ENCODE assay signal across 25 cellular contexts in genomic region chr2:159758239-159758638, GRCh38. TPM values are rescaled to one million over a fixed set of nuclear protein-coding genes. Genes with fewer than 3 reads are reported as not detected.
DNase-seq lines count a peak whose midpoint lies in the region; ATAC-seq and TF ChIP-seq lines count a peak whose summit lies in the region.
"Had no signal": no experiment of that assay in that cellular context is flagged by ENCODE, and none has a peak within 500 bp of the region (broad histone marks: within the 10 kb centered on the region; RNA-seq: fewer than 3 reads in every experiment).

No MANE protein-coding gene starts in this region.

- H3K36me3 ChIP-seq in smooth muscle cell (ENCODE audit: low read depth) (peaks cover 41% of the 10 kb centered on the region), MM.1S (replicated peaks; ENCODE audit: insufficient read depth, low read length) (peaks cover 11% of the 10 kb centered on the region; the same call in 1 of the 2 replicates), SJCRH30 (peaks cover 91% of the 10 kb centered on the region)
- H3K36me3 ChIP-seq: breast epithelium had no signal

- H3K9ac ChIP-seq in smooth muscle cell (ENCODE audit: low read depth) (no peak overlapping the region), MM.1S (ENCODE audit: low read length) (no peak overlapping the region)
- H3K9ac ChIP-seq: SK-N-SH had no signal

- H3K79me2 ChIP-seq in smooth muscle cell (ENCODE audit: low read depth) (peaks cover 77% of the 10 kb centered on the region), MM.1S (ENCODE audit: low read length) (peaks cover 46% of the 10 kb centered on the region)

- H3K4me3 Mint-ChIP-seq in activated CD8-positive, alpha-beta memory T cell treated with anti-CD3 and anti-CD28 coated beads, Interleukin-2, amount 10 ng/mL, durations not matched to agents 7 days and 5 days = no peak overlapping the region
- H3K4me3 Mint-ChIP-seq in T-cell = no peak overlapping the region
- H3K4me3 Mint-ChIP-seq: B cell; endodermal cell; T-helper 2 cell treated with Interferon-gamma antibody and Interleukin-4, amounts not matched to agents 5 μg/mL and 100 μg/mL, for 36 hours had no signal

- H3K27me3 ChIP-seq in smooth muscle cell (ENCODE audit: low read depth) (no peaks in the 10 kb centered on the region), MM.1S (replicated peaks; ENCODE audit: insufficient read depth, low read length) (no peaks in the 10 kb centered on the region), SJCRH30 (no peaks in the 10 kb centered on the region)
- H3K27me3 ChIP-seq: breast epithelium had no signal

- CTCF ChIA-PET in activated CD8-positive, alpha-beta memory T cell treated with anti-CD3 and anti-CD28 coated beads, Interleukin-2, amount 10 ng/mL, durations not matched to agents 7 days and 5 days (lab: Charles Lee) = no interaction called here
- CTCF ChIA-PET in T-cell (lab: Charles Lee) = no interaction called here

- no peaks in the 10 kb centered on the region for H3K27me3 Mint-ChIP-seq in activated CD8-positive, alpha-beta memory T cell treated with anti-CD3 and anti-CD28 coated beads, Interleukin-2, amount 10 ng/mL, durations not matched to agents 7 days and 5 days
- no peaks in the 10 kb centered on the region for H3K27me3 Mint-ChIP-seq in T-cell
- H3K27me3 Mint-ChIP-seq: B cell had no signal

- no peaks in the 10 kb centered on the region for H3K4me1 Mint-ChIP-seq in activated CD8-positive, alpha-beta memory T cell treated with anti-CD3 and anti-CD28 coated beads, Interleukin-2, amount 10 ng/mL, durations not matched to agents 7 days and 5 days
- H3K4me1 Mint-ChIP-seq in T-cell = peaks cover 6 to 16% (median 15%) of the 10 kb centered on the region in 3 donors
- H3K4me1 Mint-ChIP-seq: B cell had no signal

- no peaks in the 10 kb centered on the region for H3K9me3 ChIP-seq in smooth muscle cell (replicated peaks; ENCODE audit: low read depth)
- no peaks in the 10 kb centered on the region for H3K9me3 ChIP-seq in MM.1S (replicated peaks; ENCODE audit: insufficient read depth, low read length)
- H3K9me3 ChIP-seq in SJCRH30 (replicated peaks) = no peaks in the 10 kb centered on the region
- H3K9me3 ChIP-seq: breast epithelium, HAP-1, SK-N-SH had no signal

- no peaks in the 10 kb centered on the region for H3F3A ChIP-seq in smooth muscle cell (ENCODE audit: low read depth)
- H3F3A ChIP-seq in MM.1S (ENCODE audit: insufficient read depth, low read length) = 0 out of 2 replicates have a peak, but pooled peaks cover 2% of the 10 kb centered on the region

- no peaks in the 10 kb centered on the region for H3K9me3 Mint-ChIP-seq in activated CD8-positive, alpha-beta memory T cell treated with anti-CD3 and anti-CD28 coated beads, Interleukin-2, amount 10 ng/mL, durations not matched to agents 7 days and 5 days (ENCODE audit: low read depth)
- no peaks in the 10 kb centered on the region for H3K9me3 Mint-ChIP-seq in T-cell
- H3K9me3 Mint-ChIP-seq: endodermal cell; T-helper 2 cell treated with Interferon-gamma antibody and Interleukin-4, amounts not matched to agents 5 μg/mL and 100 μg/mL, for 36 hours had no signal

- no peak overlapping the region for H2AFZ ChIP-seq in smooth muscle cell (ENCODE audit: low read depth)
- H2AFZ ChIP-seq in MM.1S (ENCODE audit: low read length) = no peak overlapping the region

- 89% methylated on average over 1 of the region's 1 CpG for WGBS in smooth muscle cell (ENCODE audit: low lambda C conversion rate)

- H3K36me3 Mint-ChIP-seq in activated CD8-positive, alpha-beta memory T cell treated with anti-CD3 and anti-CD28 coated beads, Interleukin-2, amount 10 ng/mL, durations not matched to agents 7 days and 5 days = peaks cover 31% of the 10 kb centered on the region
- peaks cover 44% of the 10 kb centered on the region for H3K36me3 Mint-ChIP-seq in T-cell

- no peak for ATAC-seq in activated CD8-positive, alpha-beta memory T cell treated with anti-CD3 and anti-CD28 coated beads, Interleukin-2, amount 10 ng/mL, durations not matched to agents 7 days and 5 days
- ATAC-seq in T-cell (replicated peaks in 1 of 4) = no peak
- no peak for ATAC-seq in HG03439 (IDR thresholded peaks at IDR 0.05; ENCODE audit: unreplicated experiment)

- peaks cover 98% of the 10 kb centered on the region for H4K20me1 ChIP-seq in smooth muscle cell (ENCODE audit: low read depth)
- H4K20me1 ChIP-seq in MM.1S (ENCODE audit: insufficient read depth, low read length) = peaks cover 5% of the 10 kb centered on the region; the same call in 1 of the 2 replicates

- no peak for DNase-seq in activated CD8-positive, alpha-beta memory T cell treated with anti-CD3 and anti-CD28 coated beads, Interleukin-2, amount 10 ng/mL, durations not matched to agents 7 days and 5 days
- DNase-seq in activated CD8-positive, alpha-beta memory T cell treated with anti-CD3 and anti-CD28 coated beads, Interleukin-2, amount 50 U/mL, for 4 hours = no peak
- no peak for DNase-seq in T-cell
- peak; percentile 39 for DNase-seq in fibroblast of gingiva (ENCODE audit: low read depth)
- no peak for DNase-seq in smooth muscle cell (lab: John Stamatoyannopoulos, UW; ENCODE audit: unreplicated experiment)
- no peak for DNase-seq in MM.1S
- no peak for DNase-seq in SJCRH30
- DNase-seq: activated CD4-positive, alpha-beta T cell treated with anti-CD3 and anti-CD28 coated beads, Interleukin-2, amount 50 U/mL, for 4 hours; amygdala; endodermal cell; glutamatergic neuron; mammary epithelial cell; NCI-H1092 treated with DMSO at 0.1 percent for 48 hours; NCI-H2029; NCI-H2227 treated with DMSO at 0.1 percent for 48 hours; NCI-H774; SK-N-SH; substantia nigra; WERI-Rb-1 had no signal

- POLR2A ChIA-PET in T-cell (lab: Charles Lee) = no interaction called here

- H3K27ac ChIP-seq in smooth muscle cell (ENCODE audit: low read depth) = peak overlapping the region; percentile 13
- no peak overlapping the region for H3K27ac ChIP-seq in MM.1S (ENCODE audit: low read length)
- no peak overlapping the region for H3K27ac ChIP-seq in SJCRH30
- H3K27ac ChIP-seq: breast epithelium, WERI-Rb-1 had no signal

- no peak overlapping the region for H3K4me2 ChIP-seq in smooth muscle cell
- H3K4me2 ChIP-seq in MM.1S (ENCODE audit: low read depth, low read length) = no peak overlapping the region
- H3K4me2 ChIP-seq: SK-N-SH had no signal

- H3K9me2 ChIP-seq in MM.1S (replicated peaks; ENCODE audit: insufficient read depth, low read length) = no peaks in the 10 kb centered on the region
- H3K9me2 ChIP-seq: SK-N-SH had no signal

- no peak overlapping the region for H3K4me3 ChIP-seq in smooth muscle cell
- H3K4me3 ChIP-seq in MM.1S (ENCODE audit: low read length) = no peak overlapping the region
- no peak overlapping the region for H3K4me3 ChIP-seq in SJCRH30
- H3K4me3 ChIP-seq: breast epithelium, coronary artery, HAP-1 had no signal

- H3K27ac Mint-ChIP-seq in activated CD8-positive, alpha-beta memory T cell treated with anti-CD3 and anti-CD28 coated beads, Interleukin-2, amount 10 ng/mL, durations not matched to agents 7 days and 5 days = peak overlapping the region; percentile 24
- peak overlapping the region; percentile 13 to 47 for H3K27ac Mint-ChIP-seq in T-cell
- H3K27ac Mint-ChIP-seq: B cell; T-helper 2 cell treated with Interferon-gamma antibody and Interleukin-4, amounts not matched to agents 5 μg/mL and 100 μg/mL, for 36 hours had no signal

- H3K4me1 ChIP-seq in smooth muscle cell (ENCODE audit: low read depth) = no peaks in the 10 kb centered on the region
- no peaks in the 10 kb centered on the region for H3K4me1 ChIP-seq in MM.1S (ENCODE audit: low read length)
- no peaks in the 10 kb centered on the region for H3K4me1 ChIP-seq in SJCRH30
- H3K4me1 ChIP-seq: breast epithelium, HAP-1 had no signal

- TF ChIP-seq CTCF in smooth muscle cell (IDR thresholded peaks at IDR 0.05; ENCODE audit: borderline replicate concordance, insufficient read depth, poor library complexity, severe bottlenecking) = no peak
- no peak for TF ChIP-seq CTCF in MM.1S (IDR thresholded peaks at IDR 0.05; ENCODE audit: low read length)

RNA-seq across cellular contexts. Expression of gene CD302, which starts 39.8 kb away (rescaled TPM):
- under 1 TPM; 0.16 to 0.20 TPM for total RNA-seq in activated CD8-positive, alpha-beta memory T cell treated with anti-CD3 and anti-CD28 coated beads, Interleukin-2, amount 10 ng/mL, durations not matched to agents 7 days and 5 days
- total RNA-seq in T-cell (1 to 10 TPM; 1.0 to 1.6 (median 1.2) TPM), smooth muscle cell (1.6 and 2.2 TPM in 2 replicates)
- polyA plus RNA-seq in smooth muscle cell = 1.00 and 2.0 TPM in 2 replicates
- 1.5 and 1.8 TPM in 2 replicates for total RNA-seq in SJCRH30 (2014; rRNA removed; shearing (Covaris generic))

RNA-seq across cellular contexts. Expression of gene MARCHF7, which starts 45.9 kb away (rescaled TPM):
- 10 to 100 TPM; 80.7 to 84.3 TPM for total RNA-seq in activated CD8-positive, alpha-beta memory T cell treated with anti-CD3 and anti-CD28 coated beads, Interleukin-2, amount 10 ng/mL, durations not matched to agents 7 days and 5 days
- 100 to 1,000 TPM in 1 of 5 donors, 10 to 100 TPM in 4; 80.1 to 100 (median 90.5) TPM for total RNA-seq in T-cell
- total RNA-seq in smooth muscle cell = 235 and 280 TPM in 2 replicates
- 97.1 and 110 TPM in 2 replicates for polyA plus RNA-seq in smooth muscle cell
- 116 and 121 TPM in 2 replicates for total RNA-seq in SJCRH30 (2014; rRNA removed; shearing (Covaris generic))
